In the genomic region with DNA sequence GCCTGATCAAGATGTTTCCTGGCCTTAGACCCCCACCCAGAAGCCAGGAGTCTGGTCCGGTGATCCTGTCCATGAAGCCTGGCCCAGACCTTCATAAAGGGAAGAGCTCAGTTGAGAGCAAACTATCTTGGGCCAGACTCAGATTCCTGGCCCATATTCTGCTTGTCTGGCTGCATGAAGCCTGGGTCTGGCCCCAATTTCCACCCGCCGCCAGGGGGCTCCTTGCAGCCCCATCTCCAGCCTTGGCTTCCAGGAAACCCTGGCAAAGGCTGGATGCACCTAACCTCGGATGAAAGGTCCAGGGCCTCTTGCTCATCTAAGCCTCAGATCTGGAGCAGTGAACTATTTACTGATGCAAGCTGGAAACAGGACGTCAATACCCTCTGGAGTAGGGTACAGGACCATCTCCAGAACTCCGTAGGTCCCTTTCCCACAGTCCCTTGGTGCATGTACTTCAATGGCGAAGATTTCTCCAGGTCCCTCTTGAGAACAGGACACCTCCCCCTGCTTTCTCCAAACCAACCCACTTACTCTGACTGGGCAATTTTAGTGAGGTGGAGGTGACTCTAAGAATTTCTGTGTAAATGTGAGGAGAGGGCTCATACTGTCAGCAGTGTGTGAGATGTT, we compare ENCODE assay signal across 8 cellular contexts. TPM values are rescaled to one million over a fixed set of nuclear protein-coding genes. Genes with fewer than 3 reads are reported as not detected.
A peak's percentile ranks its signal among the peaks of the same experiment; 100 is the strongest.
DNase-seq lines count a peak whose midpoint lies in the region; ATAC-seq and TF ChIP-seq lines count a peak whose summit lies in the region.

No MANE protein-coding gene starts in this region.

- no peak overlapping the region for H3K4me3 Mint-ChIP-seq in progenitor cell of endocrine pancreas (ENCODE audit: low read depth)
- H3K4me3 Mint-ChIP-seq in activated T-helper 2 cell treated with anti-CD3 and anti-CD28 coated beads, Interferon-gamma antibody, Interleukin-2, Interleukin-4, amounts not matched to agents 10 μg/mL and 5 μg/mL and 100 μg/mL, durations not matched to agents 14 hours and 24 hours and 36 hours (ENCODE audit: low read depth) = no peak overlapping the region

- no peaks in the 10 kb centered on the region for H3K36me3 Mint-ChIP-seq in progenitor cell of endocrine pancreas (ENCODE audit: insufficient read depth)
- H3K36me3 Mint-ChIP-seq in activated T-helper 2 cell treated with anti-CD3 and anti-CD28 coated beads, Interferon-gamma antibody, Interleukin-2, Interleukin-4, amounts not matched to agents 10 μg/mL and 5 μg/mL and 100 μg/mL, durations not matched to agents 14 hours and 24 hours and 36 hours (ENCODE audit: low read depth) = peaks cover 3% of the 10 kb centered on the region

- intact Hi-C loops in heart right ventricle (cut with DNase I) (loop anchor here in 1 of 10 donors (5.0 kb wide), 1 partner anchor 386 kb away; no protein-coding TSS in a partner anchor), left ventricle myocardium superior (cut with micrococcal nuclease) (no loop called here), colonic mucosa (cut with DNase I) (loop anchor here (5.0 to 10.0 kb wide), 2 partner anchors 263 to 386 kb away; no protein-coding TSS in a partner anchor)
- intact Hi-C loops in activated T-helper 2 cell treated with anti-CD3 and anti-CD28 coated beads, Interferon-gamma antibody, Interleukin-2, Interleukin-4, amounts not matched to agents 10 μg/mL and 5 μg/mL and 100 μg/mL, durations not matched to agents 14 hours and 24 hours and 36 hours (cut with micrococcal nuclease) = loop anchor here (5.0 kb wide), 1 partner anchor 509 kb away; the partner anchor contains the start of gene ESYT3

- ATAC-seq in heart right ventricle (no peak), left ventricle myocardium superior (no peak), HG03432 (IDR thresholded peaks at IDR 0.05; ENCODE audit: unreplicated experiment) (no peak)

- H3K4me1 Mint-ChIP-seq in progenitor cell of endocrine pancreas (ENCODE audit: low read depth) = peaks cover 9% of the 10 kb centered on the region
- peaks cover 20% of the 10 kb centered on the region for H3K4me1 Mint-ChIP-seq in activated T-helper 2 cell treated with anti-CD3 and anti-CD28 coated beads, Interferon-gamma antibody, Interleukin-2, Interleukin-4, amounts not matched to agents 10 μg/mL and 5 μg/mL and 100 μg/mL, durations not matched to agents 14 hours and 24 hours and 36 hours (ENCODE audit: low read depth)

- no peak overlapping the region for H3K27ac Mint-ChIP-seq in progenitor cell of endocrine pancreas
- H3K27ac Mint-ChIP-seq in activated T-helper 2 cell treated with anti-CD3 and anti-CD28 coated beads, Interferon-gamma antibody, Interleukin-2, Interleukin-4, amounts not matched to agents 10 μg/mL and 5 μg/mL and 100 μg/mL, durations not matched to agents 14 hours and 24 hours and 36 hours = no peak overlapping the region

- WGBS in heart right ventricle, 2 donors = 51 to 54% methylated on average over 7 of the region's 7 CpGs

- H3K4me1 ChIP-seq in heart right ventricle = peaks cover 24 to 63% (median 56%) of the 10 kb centered on the region in 9 donors
- H3K4me1 ChIP-seq in colonic mucosa = peaks cover 30% of the 10 kb centered on the region

- H3K4me3 ChIP-seq in heart right ventricle (no peak overlapping the region), colonic mucosa (no peak overlapping the region)

- H3K36me3 ChIP-seq in heart right ventricle (no peaks in the 10 kb centered on the region), colonic mucosa (no peaks in the 10 kb centered on the region)

- peaks cover 83 to 100% (median 99%) of the 10 kb centered on the region in 7 donors for H3K27me3 ChIP-seq in heart right ventricle
- peaks cover 99% of the 10 kb centered on the region for H3K27me3 ChIP-seq in colonic mucosa

- TF ChIP-seq CTCF in heart right ventricle (IDR thresholded peaks at IDR 0.05) (peak in 8 of 9 donors; percentile 5 to 53 (median 26)), colonic mucosa (IDR thresholded peaks at IDR 0.05) (peak; percentile 45), progenitor cell of endocrine pancreas (IDR thresholded peaks at IDR 0.05; ENCODE audit: unreplicated experiment) (peak; percentile 80)

- H3K9me3 ChIP-seq in heart right ventricle (no peaks in the 10 kb centered on the region), colonic mucosa (no peaks in the 10 kb centered on the region)

- no peaks in the 10 kb centered on the region for H3K9me3 Mint-ChIP-seq in progenitor cell of endocrine pancreas (ENCODE audit: low read depth)
- H3K9me3 Mint-ChIP-seq in activated T-helper 2 cell treated with anti-CD3 and anti-CD28 coated beads, Interferon-gamma antibody, Interleukin-2, Interleukin-4, amounts not matched to agents 10 μg/mL and 5 μg/mL and 100 μg/mL, durations not matched to agents 14 hours and 24 hours and 36 hours = no peaks in the 10 kb centered on the region

- no peak for DNase-seq in heart right ventricle
- DNase-seq in left ventricle myocardium superior = no peak
- peak; percentile 23 for DNase-seq in NAMALWA (ENCODE audit: low spot score)
- DNase-seq in colonic mucosa = peak; percentile 66
- peak; percentile 62 for DNase-seq in progenitor cell of endocrine pancreas (ENCODE audit: low spot score, unreplicated experiment)
- no peak for DNase-seq in activated T-helper 2 cell treated with anti-CD3 and anti-CD28 coated beads, Interferon-gamma antibody, Interleukin-2, Interleukin-4, amounts not matched to agents 10 μg/mL and 5 μg/mL and 100 μg/mL, durations not matched to agents 14 hours and 24 hours and 36 hours (ENCODE audit: low spot score)
- DNase-seq in KG1 (lab: John Stamatoyannopoulos, UW) = no peak

- H3K27ac ChIP-seq in heart right ventricle = no peak overlapping the region
- H3K27ac ChIP-seq in colonic mucosa = no peak overlapping the region

- peaks cover 94% of the 10 kb centered on the region for H3K27me3 Mint-ChIP-seq in progenitor cell of endocrine pancreas
- peaks cover 81% of the 10 kb centered on the region for H3K27me3 Mint-ChIP-seq in activated T-helper 2 cell treated with anti-CD3 and anti-CD28 coated beads, Interferon-gamma antibody, Interleukin-2, Interleukin-4, amounts not matched to agents 10 μg/mL and 5 μg/mL and 100 μg/mL, durations not matched to agents 14 hours and 24 hours and 36 hours (ENCODE audit: low read depth)

- no peak overlapping the region for H3K9ac ChIP-seq in colonic mucosa (ENCODE audit: low read depth in 2 of 2, low read length in 2 of 2)

RNA-seq across cellular contexts. Expression of gene FOXL2, which starts 5.6 kb away (rescaled TPM):
- total RNA-seq in heart right ventricle = under 1 TPM in 1 of 10 donors, not detected in 9; 0.12 TPM
- polyA plus RNA-seq in heart right ventricle = not detected
- total RNA-seq in left ventricle myocardium superior = not detected
- under 1 TPM in 1 of 2 donors, not detected in 1; 0.07 TPM for total RNA-seq in colonic mucosa
- total RNA-seq in progenitor cell of endocrine pancreas = 0.09 and 0.12 TPM in 2 replicates
- total RNA-seq in activated T-helper 2 cell treated with anti-CD3 and anti-CD28 coated beads, Interferon-gamma antibody, Interleukin-2, Interleukin-4, amounts not matched to agents 10 μg/mL and 5 μg/mL and 100 μg/mL, durations not matched to agents 14 hours and 24 hours and 36 hours = not detected in 2 replicates

RNA-seq across cellular contexts. Expression of gene FOXL2NB, which starts 5.6 kb away (rescaled TPM):
- total RNA-seq in heart right ventricle (under 1 TPM in 2 of 10 donors, not detected in 8; 0.06 to 0.13 TPM), left ventricle myocardium superior (not detected), colonic mucosa (not detected), progenitor cell of endocrine pancreas (not detected in 2 replicates)
- polyA plus RNA-seq in heart right ventricle = under 1 TPM in 1 of 2 donors, not detected in 1; 0.01 TPM
- total RNA-seq in activated T-helper 2 cell treated with anti-CD3 and anti-CD28 coated beads, Interferon-gamma antibody, Interleukin-2, Interleukin-4, amounts not matched to agents 10 μg/mL and 5 μg/mL and 100 μg/mL, durations not matched to agents 14 hours and 24 hours and 36 hours = not detected in 2 replicates

Comparison
In these comparisons a context has a peak if more than half of its experiments do, and no peak if none do; other contexts are left out.
1. DNase-seq: peak in NAMALWA (single experiment), colonic mucosa (single experiment) and progenitor cell of endocrine pancreas (single experiment); none in heart right ventricle (0 of 2), left ventricle myocardium superior (single experiment), activated T-helper 2 cell treated with anti-CD3 and anti-CD28 coated beads, Interferon-gamma antibody, Interleukin-2, Interleukin-4, amounts not matched to agents 10 μg/mL and 5 μg/mL and 100 μg/mL, durations not matched to agents 14 hours and 24 hours and 36 hours (single experiment) and KG1 (single experiment).
2. CTCF ChIP-seq: peak in every context shown above with its lines; median percentile 80 in progenitor cell of endocrine pancreas; 45 in colonic mucosa; 26 in heart right ventricle.